ENCODE assay signal across 8 cellular contexts in the genomic region with DNA sequence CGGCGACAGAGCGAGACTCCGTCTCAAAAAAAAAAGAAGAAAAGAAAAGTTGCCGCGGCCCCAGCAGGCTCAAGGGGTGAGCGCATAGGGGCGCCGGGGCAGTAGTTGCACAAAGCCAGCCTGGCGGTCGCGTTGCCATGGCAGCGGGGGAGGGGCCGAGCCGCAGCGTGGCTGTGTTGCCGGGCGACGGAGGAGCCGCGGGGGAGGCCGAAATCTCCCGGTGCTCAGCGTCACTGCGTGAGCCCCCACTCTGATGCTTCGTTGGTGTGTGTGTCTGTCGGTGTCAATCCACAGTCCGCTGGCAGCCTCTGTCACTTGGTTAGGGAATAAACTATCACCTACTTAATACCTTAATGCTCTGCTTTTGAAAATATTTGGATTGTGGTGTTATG.
DNase-seq lines count a peak whose midpoint lies in the region; ATAC-seq and TF ChIP-seq lines count a peak whose summit lies in the region.

No MANE protein-coding gene starts in this region.

- peak; percentile 96 for ATAC-seq in GM18909 (IDR thresholded peaks at IDR 0.05; ENCODE audit: poor library complexity, unreplicated experiment)
- peak; percentile 83 for ATAC-seq in HG03139 (IDR thresholded peaks at IDR 0.05; ENCODE audit: unreplicated experiment)

- no peaks in the 10 kb centered on the region for H3K9me3 ChIP-seq in mononuclear cell (ENCODE audit: low read depth, low read length)

- TF ChIP-seq POLR2A in erythroblast (IDR thresholded peaks at IDR 0.05; ENCODE audit: low read length), result no peak

- peaks cover 44% of the 10 kb centered on the region for H3K27me3 ChIP-seq in mononuclear cell (ENCODE audit: insufficient read depth, low read length)

- DNase-seq in ACHN (peak; percentile 35), NCI-H82 (lab: John Stamatoyannopoulos, UW) (peak; percentile 89), activated T-cell treated with anti-CD3 and anti-CD28 coated beads for 4 hours (peak; percentile 85), erythroblast (lab: John Stamatoyannopoulos, UW) (peak; percentile 60 to 67)
- DNase-seq in stimulated activated CD8-positive, alpha-beta memory T cell treated with anti-CD3 and anti-CD28 coated beads, Interleukin-2, amount 100 ng/mL, for 48 hours (ENCODE audit: low read depth in 2 of 2), result peak; percentile 89 to 90

- H3K4me3 ChIP-seq in mononuclear cell (ENCODE audit: low read length), result peak overlapping the region; percentile 31

- in situ Hi-C loops in ACHN (cut with HindIII; ENCODE audit: low pct_ligation_motif_present, low pct_unique_long_range_greater_than_20kb, low sequenced_read_pairs), result no loop called here

- H3K4me1 ChIP-seq in mononuclear cell (ENCODE audit: insufficient read depth, low read length), result peaks cover 15% of the 10 kb centered on the region

Comparison
In these comparisons a context has a peak if more than half of its experiments do, and no peak if none do; other contexts are left out.
1. Peak in every context shown above with its lines: DNase-seq, ATAC-seq and H3K4me3 ChIP-seq.
2. DNase-seq: peak in every context shown above with its lines; median percentile 90 in stimulated activated CD8-positive, alpha-beta memory T cell treated with anti-CD3 and anti-CD28 coated beads, Interleukin-2, amount 100 ng/mL, for 48 hours; 89 in NCI-H82; 85 in activated T-cell treated with anti-CD3 and anti-CD28 coated beads for 4 hours; 64 in erythroblast; 35 in ACHN.